Comparison of ENCODE assay signal across 20 cellular contexts in the genomic region with DNA sequence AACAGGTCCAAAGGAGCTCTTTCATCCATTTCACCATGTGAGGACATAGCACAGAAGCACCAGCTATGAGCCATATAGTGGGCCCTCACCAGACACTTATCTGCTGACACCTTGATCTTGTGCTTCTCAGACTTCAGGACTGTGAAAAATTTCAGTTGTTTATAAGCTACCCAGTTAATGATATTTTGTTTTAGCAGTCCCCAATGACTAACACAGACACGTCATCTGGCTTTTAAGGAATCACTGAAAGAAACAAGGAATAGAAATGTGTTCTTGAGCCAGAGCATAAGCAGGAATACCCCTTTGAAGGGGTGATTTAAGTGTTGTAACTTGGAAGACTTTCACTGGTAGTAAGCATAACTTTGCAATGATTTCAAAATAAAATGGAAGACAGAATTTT.
"Had no signal": no experiment of that assay in that cellular context is flagged by ENCODE, and none has a peak within 500 bp of the region (broad histone marks: within the 10 kb centered on the region; RNA-seq: fewer than 3 reads in every experiment).

No MANE protein-coding gene starts in this region.

- H3K4me3 ChIP-seq: breast epithelium, right atrium auricular region, skin epidermis, stomach had no signal

- H3K36me3 Mint-ChIP-seq: activated naive CD4-positive, alpha-beta T cell treated with anti-CD3 and anti-CD28 coated beads, Interleukin-2, amount 50 U/mL, for 24 hours; stimulated activated effector memory CD8-positive, alpha-beta T cell treated with anti-CD3 and anti-CD28 coated beads, Interleukin-12 subunit alpha, Interleukin-12 subunit beta, amount 100 ng/mL, for 72 hours; type B pancreatic cell had no signal

- ATAC-seq: activated T-cell treated with anti-CD3 and anti-CD28 coated beads, Interleukin-2, amount 50 U/mL, for 72 hours; left lobe of liver; stimulated activated effector memory CD8-positive, alpha-beta T cell treated with anti-CD3 and anti-CD28 coated beads, Interleukin-12 subunit alpha, Interleukin-12 subunit beta, amount 100 ng/mL, for 72 hours had no signal

- H3K4me1 Mint-ChIP-seq: activated CD4-positive, alpha-beta T cell treated with anti-CD3 and anti-CD28 coated beads, Interleukin-2, amount 10 ng/mL, durations not matched to agents 24 days and 14 days; activated naive CD4-positive, alpha-beta T cell treated with anti-CD3 and anti-CD28 coated beads, Interleukin-2, amount 50 U/mL, for 24 hours; stimulated activated effector memory CD8-positive, alpha-beta T cell treated with anti-CD3 and anti-CD28 coated beads, Interleukin-12 subunit alpha, Interleukin-12 subunit beta, amount 100 ng/mL, for 72 hours had no signal

- H3K27me3 Mint-ChIP-seq: activated CD4-positive, alpha-beta T cell treated with anti-CD3 and anti-CD28 coated beads, Interleukin-2, amount 10 ng/mL, durations not matched to agents 24 days and 14 days; activated naive CD4-positive, alpha-beta T cell treated with anti-CD3 and anti-CD28 coated beads, Interleukin-2, amount 50 U/mL, for 24 hours; progenitor cell of endocrine pancreas; type B pancreatic cell had no signal

- H3K9me3 Mint-ChIP-seq: activated CD4-positive, alpha-beta T cell treated with anti-CD3 and anti-CD28 coated beads, Interleukin-2, amount 10 ng/mL, durations not matched to agents 24 days and 14 days; type B pancreatic cell had no signal

- FAIRE-seq: astrocyte, keratinocyte had no signal

- H3K27me3 ChIP-seq: breast epithelium, right atrium auricular region, stomach had no signal

- H3K4me3 Mint-ChIP-seq: activated CD4-positive, alpha-beta T cell treated with anti-CD3 and anti-CD28 coated beads, Interleukin-2, amount 10 ng/mL, durations not matched to agents 24 days and 14 days; activated naive CD4-positive, alpha-beta T cell treated with anti-CD3 and anti-CD28 coated beads, Interleukin-2, amount 50 U/mL, for 24 hours; activated T-cell treated with anti-CD3 and anti-CD28 coated beads, Interleukin-2, amount 50 U/mL, for 72 hours; stimulated activated effector memory CD8-positive, alpha-beta T cell treated with anti-CD3 and anti-CD28 coated beads, Interleukin-12 subunit alpha, Interleukin-12 subunit beta, amount 100 ng/mL, for 72 hours; type B pancreatic cell had no signal

- H3K4me1 ChIP-seq: breast epithelium, right atrium auricular region, stomach had no signal

- H3K9me3 ChIP-seq: breast epithelium, right atrium auricular region had no signal

- DNase-seq: activated CD4-positive, alpha-beta T cell treated with anti-CD3 and anti-CD28 coated beads, Interleukin-2, amount 10 ng/mL, durations not matched to agents 24 days and 14 days; activated CD8-positive, alpha-beta memory T cell treated with anti-CD3 and anti-CD28 coated beads, Interleukin-2, amount 50 U/mL, for 4 hours; activated effector memory CD4-positive, alpha-beta T cell treated with anti-CD3 and anti-CD28 coated beads, Interleukin-2, amount 50 U/mL, for 16 hours; activated T-cell treated with anti-CD3 and anti-CD28 coated beads, Interleukin-2, amount 50 U/mL, for 72 hours; hippocampal formation; stimulated activated CD4-positive, alpha-beta T cell treated with anti-CD3 and anti-CD28 coated beads, Interleukin-15, amount 100 ng/mL, for 24 hours; stimulated activated CD4-positive, alpha-beta T cell treated with anti-CD3 and anti-CD28 coated beads, Interleukin-2, amount 100 ng/mL, for 48 hours; stomach; T-helper 1 cell; T1000 had no signal

- H3K27ac Mint-ChIP-seq: activated CD4-positive, alpha-beta T cell treated with anti-CD3 and anti-CD28 coated beads, Interleukin-2, amount 10 ng/mL, durations not matched to agents 24 days and 14 days; activated naive CD4-positive, alpha-beta T cell treated with anti-CD3 and anti-CD28 coated beads, Interleukin-2, amount 50 U/mL, for 24 hours; activated T-cell treated with anti-CD3 and anti-CD28 coated beads, Interleukin-2, amount 50 U/mL, for 72 hours; progenitor cell of endocrine pancreas; stimulated activated effector memory CD8-positive, alpha-beta T cell treated with anti-CD3 and anti-CD28 coated beads, Interleukin-12 subunit alpha, Interleukin-12 subunit beta, amount 100 ng/mL, for 72 hours; type B pancreatic cell had no signal

- H3K27ac ChIP-seq: breast epithelium, right atrium auricular region, skin epidermis, stomach had no signal

- H3K36me3 ChIP-seq: breast epithelium, right atrium auricular region, stomach had no signal
